9 cellular contexts compared by ENCODE assay signal in the genomic region with DNA sequence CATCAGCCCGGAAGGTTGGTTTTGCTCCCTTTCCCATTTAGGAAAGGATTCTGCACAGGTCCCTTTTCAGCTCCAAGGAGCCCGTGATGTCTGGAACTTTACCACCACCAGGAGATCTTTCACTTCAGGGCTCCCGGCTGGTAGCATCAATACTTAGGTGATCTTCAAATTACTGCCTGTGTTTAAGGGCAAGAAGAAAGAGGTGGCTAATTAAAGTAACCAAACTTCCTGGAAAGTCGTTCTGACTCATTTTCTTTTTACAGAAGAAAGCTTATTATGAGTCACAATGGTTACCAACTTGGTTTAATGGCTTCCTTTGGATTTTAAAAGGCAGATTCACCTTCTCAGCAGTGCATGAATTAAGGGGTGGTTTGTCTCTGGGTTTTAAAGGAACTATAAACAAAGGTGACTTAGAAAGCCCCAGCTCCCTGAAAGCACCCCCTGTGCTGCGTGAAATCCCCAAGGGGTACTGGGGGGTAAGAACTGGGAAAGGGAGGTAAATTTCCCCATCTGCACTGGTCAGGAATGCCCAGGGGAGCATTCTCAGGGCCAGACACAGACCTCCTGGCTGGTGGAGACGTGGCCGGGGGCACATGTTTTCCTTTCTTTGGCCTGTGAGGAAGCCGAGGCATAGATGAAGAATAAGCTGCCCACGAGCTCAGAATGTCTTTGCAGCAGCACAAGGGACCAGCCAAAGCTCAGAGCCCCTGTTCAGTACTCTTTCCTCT. TPM values are rescaled to one million over a fixed set of nuclear protein-coding genes. Genes with fewer than 3 reads are reported as not detected.
DNase-seq lines count a peak whose midpoint lies in the region; ATAC-seq and TF ChIP-seq lines count a peak whose summit lies in the region.
"Had no signal": no experiment of that assay in that cellular context is flagged by ENCODE, and none has a peak within 500 bp of the region (broad histone marks: within the 10 kb centered on the region; RNA-seq: fewer than 3 reads in every experiment).

No MANE protein-coding gene starts in this region.

- H3K27me3 Mint-ChIP-seq in CD4-positive, alpha-beta T cell, result peaks cover 54% of the 10 kb centered on the region
- H3K27me3 Mint-ChIP-seq in glutamatergic neuron (ENCODE audit: unreplicated experiment), result peaks cover 8% of the 10 kb centered on the region

- no peaks in the 10 kb centered on the region for H3K9me3 ChIP-seq in CD4-positive, alpha-beta T cell (ENCODE audit: control insufficient read depth, low read length)
- no peaks in the 10 kb centered on the region for H3K9me3 ChIP-seq in gastroesophageal sphincter

- TF ChIP-seq EP300 in gastroesophageal sphincter (IDR thresholded peaks at IDR 0.05), result no peak

- DNase-seq in Caki2 (ENCODE audit: low read depth) (peak; percentile 26), choroid plexus epithelial cell (ENCODE audit: low read depth) (peak; percentile 31), occipital lobe (lab: John Stamatoyannopoulos, UW) (no peak), glutamatergic neuron (no peak)
- peak; percentile 25 for DNase-seq in Jurkat, Clone E6-1 (ENCODE audit: low read depth, low spot score)
- no peak for DNase-seq in CD4-positive, alpha-beta T cell

- H3K4me1 ChIP-seq in gastroesophageal sphincter, result no peaks in the 10 kb centered on the region

- no peaks in the 10 kb centered on the region for H3K4me1 Mint-ChIP-seq in CD4-positive, alpha-beta T cell (ENCODE audit: low read depth)
- no peaks in the 10 kb centered on the region for H3K4me1 Mint-ChIP-seq in glutamatergic neuron (ENCODE audit: low read depth, unreplicated experiment)

- H3K27ac ChIP-seq in CD4-positive, alpha-beta T cell (ENCODE audit: low read depth, low read length), result no peak overlapping the region
- H3K27ac ChIP-seq in gastroesophageal sphincter, result no peak overlapping the region

- TF ChIP-seq CTCF in choroid plexus epithelial cell (conservative IDR thresholded peaks at IDR 0.05; ENCODE audit: low read depth, low read length), result no peak
- TF ChIP-seq CTCF in CD4-positive, alpha-beta T cell (IDR thresholded peaks at IDR 0.05), result no peak
- no peak for TF ChIP-seq CTCF in glutamatergic neuron (IDR thresholded peaks at IDR 0.05; ENCODE audit: partially characterized antibody, unreplicated experiment)
- TF ChIP-seq CTCF in gastroesophageal sphincter (IDR thresholded peaks at IDR 0.05), result no peak

- ATAC-seq in GM21576 (IDR thresholded peaks at IDR 0.05; ENCODE audit: unreplicated experiment) (peak; percentile 54), gastroesophageal sphincter (no peak)
- ATAC-seq in CD4-positive, alpha-beta T cell (ENCODE audit: poor library complexity), result no peak
- ATAC-seq: naive thymus-derived CD4-positive, alpha-beta T cell had no signal

- in situ Hi-C loops in Caki2 (cut with HindIII; ENCODE audit: low pct_unique_long_range_greater_than_20kb, low sequenced_read_pairs), result no loop called here

- H3K27me3 ChIP-seq in CD4-positive, alpha-beta T cell (ENCODE audit: control insufficient read depth, insufficient read depth, low read length), result peaks cover under 1% of the 10 kb centered on the region
- peaks cover 72% of the 10 kb centered on the region for H3K27me3 ChIP-seq in gastroesophageal sphincter

- H3K9me3 Mint-ChIP-seq in CD4-positive, alpha-beta T cell, result no peaks in the 10 kb centered on the region
- H3K9me3 Mint-ChIP-seq in glutamatergic neuron (ENCODE audit: unreplicated experiment), result no peaks in the 10 kb centered on the region

- no peak for TF ChIP-seq POLR2A in gastroesophageal sphincter (IDR thresholded peaks at IDR 0.05)

- intact Hi-C loops in CD4-positive, alpha-beta T cell (cut with DNase I, micrococcal nuclease), result no loop called here

- no peaks in the 10 kb centered on the region for H3K36me3 Mint-ChIP-seq in CD4-positive, alpha-beta T cell (ENCODE audit: low read depth)
- H3K36me3 Mint-ChIP-seq in glutamatergic neuron (ENCODE audit: unreplicated experiment), result no peaks in the 10 kb centered on the region

- no peak overlapping the region for H3K27ac Mint-ChIP-seq in CD4-positive, alpha-beta T cell
- H3K27ac Mint-ChIP-seq in glutamatergic neuron (ENCODE audit: unreplicated experiment), result no peak overlapping the region

- H3K4me3 ChIP-seq in Jurkat, Clone E6-1 (ENCODE audit: low read length), result no peak overlapping the region
- no peak overlapping the region for H3K4me3 ChIP-seq in choroid plexus epithelial cell (ENCODE audit: low read depth, low read length)
- H3K4me3 ChIP-seq in gastroesophageal sphincter, result no peak overlapping the region

- H3K36me3 ChIP-seq in gastroesophageal sphincter, result no peaks in the 10 kb centered on the region

- POLR2A ChIA-PET in CD4-positive, alpha-beta T cell (lab: Charles Lee), result no interaction called here

- CTCF ChIA-PET in CD4-positive, alpha-beta T cell (lab: Charles Lee), result no interaction called here

- H3K4me3 Mint-ChIP-seq in CD4-positive, alpha-beta T cell, result no peak overlapping the region
- no peak overlapping the region for H3K4me3 Mint-ChIP-seq in glutamatergic neuron (ENCODE audit: unreplicated experiment)

- WGBS in gastroesophageal sphincter (ENCODE audit: low coverage in 1 of 2), 2 donors, result 37 to 48% methylated on average over 6 to 9 of the region's 9 CpGs

RNA-seq across cellular contexts. Expression of a gene that starts 8.8 kb away (rescaled TPM):
- total RNA-seq in Caki2 (2014; rRNA removed; shearing (Covaris generic); ENCODE audit: low replicate concordance), result not detected in 2 replicates
- not detected for polyA plus RNA-seq in Jurkat, Clone E6-1 (2012; ENCODE audit: insufficient read depth, insufficient read length)
- not detected for total RNA-seq in occipital lobe
- total RNA-seq in CD4-positive, alpha-beta T cell, result not detected
- total RNA-seq in glutamatergic neuron (ENCODE audit: unreplicated experiment), result not detected
- under 1 TPM in 2 of 4 donors, not detected in 2; 0.27 to 0.46 TPM for total RNA-seq in gastroesophageal sphincter
- polyA plus RNA-seq: naive thymus-derived CD4-positive, alpha-beta T cell had no signal

RNA-seq across cellular contexts. Expression of a gene that starts 37.9 kb away (rescaled TPM):
- total RNA-seq in Caki2 (2014; rRNA removed; shearing (Covaris generic); ENCODE audit: low replicate concordance), result 20.4 and 31.0 TPM in 2 replicates
- polyA plus RNA-seq in Jurkat, Clone E6-1 (2012; ENCODE audit: insufficient read depth, insufficient read length), result 18.9 TPM
- total RNA-seq in occipital lobe (1.4 TPM), glutamatergic neuron (ENCODE audit: unreplicated experiment) (not detected), gastroesophageal sphincter (100 to 1,000 TPM in 1 of 4 donors, 10 to 100 TPM in 3; 30.0 to 100 (median 42.4) TPM)
- total RNA-seq in CD4-positive, alpha-beta T cell, result 1 to 10 TPM; 3.1 to 3.2 TPM

Comparison
In these comparisons a context has a peak if more than half of its experiments do, and no peak if none do; other contexts are left out.
1. DNase-seq: peak in Caki2 (single experiment), Jurkat, Clone E6-1 (single experiment) and choroid plexus epithelial cell (single experiment); none in occipital lobe (single experiment), CD4-positive, alpha-beta T cell (0 of 10) and glutamatergic neuron (single experiment).